Comparison of ENCODE assay signal across 10 cellular contexts in the genomic region with DNA sequence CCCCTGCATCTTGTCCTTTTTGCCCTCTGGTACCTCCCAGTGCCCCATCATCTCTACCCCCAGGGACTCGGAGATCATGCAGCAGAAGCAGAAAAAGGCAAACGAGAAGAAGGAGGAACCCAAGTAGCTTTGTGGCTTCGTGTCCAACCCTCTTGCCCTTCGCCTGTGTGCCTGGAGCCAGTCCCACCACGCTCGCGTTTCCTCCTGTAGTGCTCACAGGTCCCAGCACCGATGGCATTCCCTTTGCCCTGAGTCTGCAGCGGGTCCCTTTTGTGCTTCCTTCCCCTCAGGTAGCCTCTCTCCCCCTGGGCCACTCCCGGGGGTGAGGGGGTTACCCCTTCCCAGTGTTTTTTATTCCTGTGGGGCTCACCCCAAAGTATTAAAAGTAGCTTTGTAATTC. TPM values are rescaled to one million over a fixed set of nuclear protein-coding genes. Genes with fewer than 3 reads are reported as not detected.
DNase-seq lines count a peak whose midpoint lies in the region; ATAC-seq, FAIRE-seq and TF ChIP-seq lines count a peak whose summit lies in the region.
"Had no signal": no experiment of that assay in that cellular context is flagged by ENCODE, and none has a peak within 500 bp of the region (broad histone marks: within the 10 kb centered on the region; RNA-seq: fewer than 3 reads in every experiment).

No MANE protein-coding gene starts in this region.

- peak overlapping the region; percentile 90 for H3K27ac Mint-ChIP-seq in T-helper 1 cell treated with Interleukin-12 subunit alpha and Interleukin-12 subunit beta and Interleukin-4 antibody, amounts not matched to agents 30 μg/mL and 1 μg/mL, for 36 hours
- peak overlapping the region; percentile 99 for H3K27ac Mint-ChIP-seq in activated naive CD8-positive, alpha-beta T cell treated with anti-CD3 and anti-CD28 coated beads for 36 hours

- H3K4me1 ChIP-seq in keratinocyte (ENCODE audit: control insufficient read depth, extremely low read depth, insufficient read depth, low read length), result peaks cover 17% of the 10 kb centered on the region
- H3K4me1 ChIP-seq in stomach smooth muscle (ENCODE audit: control insufficient read depth, insufficient read depth, low read length), result peaks cover 39% of the 10 kb centered on the region

- no peaks in the 10 kb centered on the region for H3K9me3 ChIP-seq in keratinocyte (ENCODE audit: control insufficient read depth, low read depth, low read length)
- H3K9me3 ChIP-seq in stomach smooth muscle (ENCODE audit: control insufficient read depth in 2 of 2, low read length in 2 of 2), result no peaks in the 10 kb centered on the region

- H3K9ac ChIP-seq in keratinocyte (ENCODE audit: control insufficient read depth, extremely low read depth, insufficient read depth, low read length), result peak overlapping the region; percentile 100
- peak overlapping the region; percentile 100 for H3K9ac ChIP-seq in stomach smooth muscle (ENCODE audit: low read length in 2 of 2)

- peaks cover 41% of the 10 kb centered on the region for H3K36me3 Mint-ChIP-seq in T-helper 1 cell treated with Interleukin-12 subunit alpha and Interleukin-12 subunit beta and Interleukin-4 antibody, amounts not matched to agents 30 μg/mL and 1 μg/mL, for 36 hours (ENCODE audit: low read depth)
- peaks cover 40% of the 10 kb centered on the region for H3K36me3 Mint-ChIP-seq in activated naive CD8-positive, alpha-beta T cell treated with anti-CD3 and anti-CD28 coated beads for 36 hours

- FAIRE-seq in keratinocyte (lab: Jason Lieb, UNC), result no peak
- FAIRE-seq: A204.1 had no signal

- no peak overlapping the region for H2AFZ ChIP-seq in keratinocyte (ENCODE audit: control insufficient read depth, low read length)

- H3K27ac ChIP-seq in keratinocyte (ENCODE audit: control insufficient read depth, insufficient read depth, low read length) (no peak overlapping the region), stomach smooth muscle (ENCODE audit: low read length) (no peak overlapping the region)

- peaks cover 19 to 37% of the 10 kb centered on the region in 2 experiments for H3K36me3 ChIP-seq in keratinocyte (ENCODE audit: control insufficient read depth in 2 of 2, extremely low read depth in 1 of 2, insufficient read depth in 2 of 2, low read length in 2 of 2)
- peaks cover 30 to 38% of the 10 kb centered on the region in 2 donors for H3K36me3 ChIP-seq in stomach smooth muscle (ENCODE audit: control insufficient read depth in 2 of 2, insufficient read depth in 2 of 2, low read length in 2 of 2)

- H3K27me3 Mint-ChIP-seq in T-helper 1 cell treated with Interleukin-12 subunit alpha and Interleukin-12 subunit beta and Interleukin-4 antibody, amounts not matched to agents 30 μg/mL and 1 μg/mL, for 36 hours (ENCODE audit: low read depth), result no peaks in the 10 kb centered on the region
- H3K27me3 Mint-ChIP-seq in activated naive CD8-positive, alpha-beta T cell treated with anti-CD3 and anti-CD28 coated beads for 36 hours, result no peaks in the 10 kb centered on the region

- no peak for TF ChIP-seq CTCF in keratinocyte (optimal IDR thresholded peaks at IDR 0.05 in 1 of 3, IDR thresholded peaks at IDR 0.05 in 1 of 3, conservative IDR thresholded peaks at IDR 0.05 in 1 of 3; ENCODE audit: extremely low read depth in 1 of 3, insufficient read depth in 2 of 3, low read length in 3 of 3)

- H3K4me3 Mint-ChIP-seq in T-helper 1 cell treated with Interleukin-12 subunit alpha and Interleukin-12 subunit beta and Interleukin-4 antibody, amounts not matched to agents 30 μg/mL and 1 μg/mL, for 36 hours, result peak overlapping the region; percentile 88
- peak overlapping the region; percentile 97 for H3K4me3 Mint-ChIP-seq in activated naive CD8-positive, alpha-beta T cell treated with anti-CD3 and anti-CD28 coated beads for 36 hours

- no peak for DNase-seq in T-helper 1 cell
- DNase-seq in activated naive CD8-positive, alpha-beta T cell treated with anti-CD3 and anti-CD28 coated beads for 36 hours, result no peak
- no peak for DNase-seq in keratinocyte (ENCODE audit: low read depth, low spot score)
- DNase-seq in NCI-H1930 (lab: John Stamatoyannopoulos, UW), result no peak
- no peak for DNase-seq in NCI-H524 (lab: John Stamatoyannopoulos, UW)

- no peaks in the 10 kb centered on the region for H3K9me3 Mint-ChIP-seq in T-helper 1 cell treated with Interleukin-12 subunit alpha and Interleukin-12 subunit beta and Interleukin-4 antibody, amounts not matched to agents 30 μg/mL and 1 μg/mL, for 36 hours
- H3K9me3 Mint-ChIP-seq in activated naive CD8-positive, alpha-beta T cell treated with anti-CD3 and anti-CD28 coated beads for 36 hours, result no peaks in the 10 kb centered on the region

- no peak for ATAC-seq in GM19351 (IDR thresholded peaks at IDR 0.05; ENCODE audit: unreplicated experiment)

- no peaks in the 10 kb centered on the region for H3K9me1 ChIP-seq in keratinocyte (ENCODE audit: control insufficient read depth, extremely low read depth, insufficient read depth, low read length)

- H4K20me1 ChIP-seq in keratinocyte (ENCODE audit: control insufficient read depth, extremely low read depth, insufficient read depth, low read length), result no peaks in the 10 kb centered on the region

- H3K4me3 ChIP-seq in keratinocyte (ENCODE audit: control insufficient read depth in 2 of 3, extremely low read depth in 1 of 3, insufficient read depth in 2 of 3, low read depth in 1 of 3, low read length in 3 of 3) (peak overlapping the region in 1 of 3 experiments; percentile 94), stomach smooth muscle (ENCODE audit: low read length in 2 of 2) (peak overlapping the region; percentile 99)

- dilution Hi-C loops in keratinocyte (cut with MboI; ENCODE audit: extremely low pct_ligation_motif_present, low sequenced_read_pairs), result no loop called here

- peaks cover 31% of the 10 kb centered on the region for H3K4me1 Mint-ChIP-seq in T-helper 1 cell treated with Interleukin-12 subunit alpha and Interleukin-12 subunit beta and Interleukin-4 antibody, amounts not matched to agents 30 μg/mL and 1 μg/mL, for 36 hours (ENCODE audit: low read depth)
- H3K4me1 Mint-ChIP-seq in activated naive CD8-positive, alpha-beta T cell treated with anti-CD3 and anti-CD28 coated beads for 36 hours, result peaks cover 48% of the 10 kb centered on the region

- H3K4me2 ChIP-seq in keratinocyte (ENCODE audit: control insufficient read depth, extremely low read depth, insufficient read depth, low read depth, low read length), result peak overlapping the region; percentile 95

- peaks cover 33% of the 10 kb centered on the region for H3K79me2 ChIP-seq in keratinocyte (ENCODE audit: control insufficient read depth, insufficient read depth, low read length)

- H3K27me3 ChIP-seq in keratinocyte (ENCODE audit: control insufficient read depth, extremely low read depth, insufficient read depth, low read length) (no peaks in the 10 kb centered on the region), stomach smooth muscle (ENCODE audit: control insufficient read depth in 1 of 2, insufficient read depth in 2 of 2, low read length in 2 of 2) (no peaks in the 10 kb centered on the region)

RNA-seq across cellular contexts. Expression of gene SERF2, which starts 1.5 kb away (rescaled TPM):
- 100 to 1,000 TPM; 695 to 709 TPM for total RNA-seq in activated naive CD8-positive, alpha-beta T cell treated with anti-CD3 and anti-CD28 coated beads for 36 hours
- polyA plus RNA-seq in keratinocyte, result 534 to 968 TPM (median 719 TPM) in 3 replicates
- polyA plus RNA-seq in keratinocyte (2011; ENCODE audit: low read depth), result 322 TPM
- polyA plus RNA-seq in keratinocyte (2011; cell fraction: cytosol; rRNA removed), result 946 and 1,578 TPM in 2 replicates
- polyA plus RNA-seq in keratinocyte (2011; cell fraction: nucleus; rRNA removed), result 342 and 481 TPM in 2 replicates
- 796 and 1,089 TPM in 2 replicates for polyA plus RNA-seq in keratinocyte (2012; ENCODE audit: low replicate concordance)
- polyA minus RNA-seq in keratinocyte, result 191 to 493 TPM (median 480 TPM) in 3 replicates
- polyA minus RNA-seq in keratinocyte (2011; cell fraction: cytosol; rRNA and poly(A)+ RNA removed), result 254 TPM
- 50.3 and 53.9 TPM in 2 replicates for polyA minus RNA-seq in keratinocyte (2011; cell fraction: nucleus; rRNA and poly(A)+ RNA removed)

RNA-seq across cellular contexts. Expression of gene SERINC4, which starts 6.4 kb away (rescaled TPM):
- total RNA-seq in activated naive CD8-positive, alpha-beta T cell treated with anti-CD3 and anti-CD28 coated beads for 36 hours, result under 1 TPM; 0.08 to 0.14 TPM
- 0.05 to 0.14 TPM in 2 of 3 replicates, not detected in the other for polyA plus RNA-seq in keratinocyte
- polyA plus RNA-seq in keratinocyte (2011; ENCODE audit: low read depth), result 0.17 TPM
- polyA plus RNA-seq in keratinocyte (2011; cell fraction: cytosol; rRNA removed), result not detected in 2 replicates
- polyA plus RNA-seq in keratinocyte (2011; cell fraction: nucleus; rRNA removed), result 0.08 and 0.09 TPM in 2 replicates
- not detected in 2 replicates for polyA plus RNA-seq in keratinocyte (2012; ENCODE audit: low replicate concordance)
- not detected in 3 replicates for polyA minus RNA-seq in keratinocyte
- not detected for polyA minus RNA-seq in keratinocyte (2011; cell fraction: cytosol; rRNA and poly(A)+ RNA removed)
- not detected in 2 replicates for polyA minus RNA-seq in keratinocyte (2011; cell fraction: nucleus; rRNA and poly(A)+ RNA removed)
- total RNA-seq: mononuclear cell had no signal

RNA-seq across cellular contexts. Expression of gene HYPK, which starts 6.8 kb away (rescaled TPM):
- total RNA-seq in activated naive CD8-positive, alpha-beta T cell treated with anti-CD3 and anti-CD28 coated beads for 36 hours, result 10 to 100 TPM; 20.9 to 24.0 TPM
- polyA plus RNA-seq in keratinocyte, result 8.8 to 27.5 TPM (median 11.7 TPM) in 3 replicates
- 11.0 TPM for polyA plus RNA-seq in keratinocyte (2011; ENCODE audit: low read depth)
- 5.8 and 6.3 TPM in 2 replicates for polyA plus RNA-seq in keratinocyte (2011; cell fraction: cytosol; rRNA removed)
- 5.4 and 6.0 TPM in 2 replicates for polyA plus RNA-seq in keratinocyte (2011; cell fraction: nucleus; rRNA removed)
- polyA plus RNA-seq in keratinocyte (2012; ENCODE audit: low replicate concordance), result 3.3 and 5.3 TPM in 2 replicates
- 2.2 to 5.3 TPM (median 3.2 TPM) in 3 replicates for polyA minus RNA-seq in keratinocyte
- 24.7 TPM for polyA minus RNA-seq in keratinocyte (2011; cell fraction: cytosol; rRNA and poly(A)+ RNA removed)
- 2.5 and 5.3 TPM in 2 replicates for polyA minus RNA-seq in keratinocyte (2011; cell fraction: nucleus; rRNA and poly(A)+ RNA removed)

RNA-seq across cellular contexts. Expression of gene ELL3, which starts 16.9 kb away (rescaled TPM):
- 1 to 10 TPM; 1.4 to 2.4 TPM for total RNA-seq in activated naive CD8-positive, alpha-beta T cell treated with anti-CD3 and anti-CD28 coated beads for 36 hours
- polyA plus RNA-seq in keratinocyte, result 10.6 to 52.2 TPM (median 17.9 TPM) in 3 replicates
- polyA plus RNA-seq in keratinocyte (2011; ENCODE audit: low read depth), result 28.3 TPM
- 25.9 and 27.2 TPM in 2 replicates for polyA plus RNA-seq in keratinocyte (2011; cell fraction: cytosol; rRNA removed)
- polyA plus RNA-seq in keratinocyte (2011; cell fraction: nucleus; rRNA removed), result 50.6 and 51.3 TPM in 2 replicates
- 10.4 and 22.5 TPM in 2 replicates for polyA plus RNA-seq in keratinocyte (2012; ENCODE audit: low replicate concordance)
- polyA minus RNA-seq in keratinocyte, result 17.1 to 57.7 TPM (median 25.7 TPM) in 3 replicates
- polyA minus RNA-seq in keratinocyte (2011; cell fraction: cytosol; rRNA and poly(A)+ RNA removed), result 29.7 TPM
- polyA minus RNA-seq in keratinocyte (2011; cell fraction: nucleus; rRNA and poly(A)+ RNA removed), result 22.2 and 25.0 TPM in 2 replicates

RNA-seq across cellular contexts. Expression of gene MFAP1, which starts 30.8 kb away (rescaled TPM):
- 10 to 100 TPM; 48.3 to 49.6 TPM for total RNA-seq in activated naive CD8-positive, alpha-beta T cell treated with anti-CD3 and anti-CD28 coated beads for 36 hours
- 20.0 to 33.1 TPM (median 25.6 TPM) in 3 replicates for polyA plus RNA-seq in keratinocyte
- polyA plus RNA-seq in keratinocyte (2011; ENCODE audit: low read depth), result 64.6 TPM
- polyA plus RNA-seq in keratinocyte (2011; cell fraction: cytosol; rRNA removed), result 22.3 and 30.8 TPM in 2 replicates
- 30.1 and 43.2 TPM in 2 replicates for polyA plus RNA-seq in keratinocyte (2011; cell fraction: nucleus; rRNA removed)
- polyA plus RNA-seq in keratinocyte (2012; ENCODE audit: low replicate concordance), result 32.8 and 35.7 TPM in 2 replicates
- polyA minus RNA-seq in keratinocyte, result 6.1 to 15.9 TPM (median 14.0 TPM) in 3 replicates
- polyA minus RNA-seq in keratinocyte (2011; cell fraction: cytosol; rRNA and poly(A)+ RNA removed), result 19.8 TPM
- 11.6 and 18.8 TPM in 2 replicates for polyA minus RNA-seq in keratinocyte (2011; cell fraction: nucleus; rRNA and poly(A)+ RNA removed)
